In the genomic region with DNA sequence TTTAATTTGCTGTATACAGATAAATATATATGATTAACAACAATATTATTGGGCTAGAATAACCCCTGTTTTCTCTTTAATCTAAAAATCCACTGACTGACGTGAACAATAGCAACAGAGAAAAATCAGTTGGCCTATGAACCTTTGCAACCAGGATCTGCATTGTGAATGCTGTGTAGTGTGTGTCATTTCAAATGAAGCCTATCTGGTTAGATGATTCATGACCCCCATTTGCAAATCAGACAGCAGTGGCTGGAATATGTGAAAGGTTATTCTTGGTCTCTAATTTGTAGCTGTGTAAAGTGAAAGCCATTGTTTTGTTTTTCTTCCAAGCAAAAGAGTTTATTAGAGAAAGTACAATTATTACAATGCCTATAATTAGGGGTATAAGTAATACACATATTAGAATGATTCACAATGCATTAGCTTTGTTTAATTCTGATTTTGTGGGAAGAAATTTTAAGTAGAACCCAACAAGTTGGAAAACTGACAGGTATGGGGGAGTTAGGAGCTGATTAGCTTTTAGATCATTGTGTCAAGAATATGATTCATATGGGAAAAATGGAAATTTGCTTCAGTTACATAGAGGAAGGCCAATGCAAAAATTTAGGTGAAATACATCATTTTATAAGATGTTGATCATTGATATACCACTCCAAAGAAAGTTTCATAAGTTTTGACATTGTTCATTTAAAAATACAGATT, we compare ENCODE assay signal across 20 cellular contexts.
DNase-seq lines count a peak whose midpoint lies in the region; ATAC-seq and TF ChIP-seq lines count a peak whose summit lies in the region.
"Had no signal": no experiment of that assay in that cellular context is flagged by ENCODE, and none has a peak within 500 bp of the region (broad histone marks: within the 10 kb centered on the region; RNA-seq: fewer than 3 reads in every experiment).

No MANE protein-coding gene starts in this region.

- no peak overlapping the region for H3K9ac ChIP-seq in adipocyte (ENCODE audit: low read length)

- no peak overlapping the region for H3K27ac ChIP-seq in foreskin keratinocyte
- H3K27ac ChIP-seq: body of pancreas, coronary artery, gastrocnemius medialis, psoas muscle, suprapubic skin had no signal

- H3K4me1 ChIP-seq in adipocyte (ENCODE audit: control insufficient read depth, insufficient read depth, low read length), result no peaks in the 10 kb centered on the region
- H3K4me1 ChIP-seq in foreskin keratinocyte, result no peaks in the 10 kb centered on the region
- H3K4me1 ChIP-seq: body of pancreas, gastrocnemius medialis, psoas muscle, suprapubic skin had no signal

- H3K27me3 ChIP-seq in adipocyte (replicated peaks; ENCODE audit: control insufficient read depth, insufficient read depth, low read length) (no peaks in the 10 kb centered on the region), foreskin keratinocyte (no peaks in the 10 kb centered on the region)
- H3K27me3 ChIP-seq: body of pancreas, gastrocnemius medialis, suprapubic skin had no signal

- H3K9me3 ChIP-seq in adipocyte (ENCODE audit: control insufficient read depth, low read length), result no peaks in the 10 kb centered on the region
- H3K9me3 ChIP-seq: body of pancreas, gastrocnemius medialis, psoas muscle, suprapubic skin had no signal

- no peak overlapping the region for H3K4me3 ChIP-seq in adipocyte (ENCODE audit: low read length)
- H3K4me3 ChIP-seq: body of pancreas, coronary artery, gastrocnemius medialis, psoas muscle, suprapubic skin had no signal

- ATAC-seq in foreskin keratinocyte, result peak; percentile 18
- ATAC-seq: activated T-cell treated with anti-CD3 and anti-CD28 coated beads, Interleukin-2, amount 50 U/mL, for 72 hours; body of pancreas; gastrocnemius medialis; psoas muscle had no signal

- no peak for TF ChIP-seq CTCF in foreskin keratinocyte (conservative IDR thresholded peaks at IDR 0.05)

- no peaks in the 10 kb centered on the region for H3K36me3 ChIP-seq in adipocyte (ENCODE audit: control insufficient read depth, insufficient read depth, low read length, severe bottlenecking)
- H3K36me3 ChIP-seq: gastrocnemius medialis, suprapubic skin had no signal

- DNase-seq in A172 (ENCODE audit: low spot score), result peak; percentile 9
- peak; percentile 0 for DNase-seq in HPDE6-E6E7 (ENCODE audit: extremely low spot score)
- peak; percentile 9 for DNase-seq in adipocyte (ENCODE audit: low read depth)
- DNase-seq in foreskin keratinocyte, result peak in 1 of 2 donors; percentile 37
- no peak for DNase-seq in DMS53 treated with DMSO at 0.1 percent for 48 hours (lab: John Stamatoyannopoulos, UW; ENCODE audit: unreplicated experiment)
- no peak for DNase-seq in pons (ENCODE audit: low spot score)
- no peak for DNase-seq in NK-92 treated with Interleukin-12 subunit alpha and Interleukin-12 subunit beta, amount 100 ng/mL, for 24 hours (lab: John Stamatoyannopoulos, UW)
- DNase-seq in activated CD8-positive, alpha-beta memory T cell treated with anti-CD3 and anti-CD28 coated beads, Interleukin-2, amount 50 U/mL, for 48 hours, result no peak
- DNase-seq: activated naive CD4-positive, alpha-beta T cell treated with anti-CD3 and anti-CD28 coated beads, Interleukin-2, amount 50 U/mL, for 16 hours; activated T-cell treated with anti-CD3 and anti-CD28 coated beads, Interleukin-2, amount 50 U/mL, for 72 hours; body of pancreas; CD4-positive, alpha-beta T cell; gastrocnemius medialis; HFFc6; NCI-H1105; NCI-H2081 treated with DMSO at 0.1 percent for 48 hours; NCI-H774; psoas muscle had no signal

Comparison
In these comparisons a context has a peak if more than half of its experiments do, and no peak if none do; other contexts are left out.
1. DNase-seq: peak in A172 (single experiment), HPDE6-E6E7 (single experiment) and adipocyte (single experiment); none in DMS53 treated with DMSO at 0.1 percent for 48 hours (single experiment), pons (single experiment), NK-92 treated with Interleukin-12 subunit alpha and Interleukin-12 subunit beta, amount 100 ng/mL, for 24 hours (single experiment) and activated CD8-positive, alpha-beta memory T cell treated with anti-CD3 and anti-CD28 coated beads, Interleukin-2, amount 50 U/mL, for 48 hours (single experiment).